8 cellular contexts compared by ENCODE assay signal in the genomic region with DNA sequence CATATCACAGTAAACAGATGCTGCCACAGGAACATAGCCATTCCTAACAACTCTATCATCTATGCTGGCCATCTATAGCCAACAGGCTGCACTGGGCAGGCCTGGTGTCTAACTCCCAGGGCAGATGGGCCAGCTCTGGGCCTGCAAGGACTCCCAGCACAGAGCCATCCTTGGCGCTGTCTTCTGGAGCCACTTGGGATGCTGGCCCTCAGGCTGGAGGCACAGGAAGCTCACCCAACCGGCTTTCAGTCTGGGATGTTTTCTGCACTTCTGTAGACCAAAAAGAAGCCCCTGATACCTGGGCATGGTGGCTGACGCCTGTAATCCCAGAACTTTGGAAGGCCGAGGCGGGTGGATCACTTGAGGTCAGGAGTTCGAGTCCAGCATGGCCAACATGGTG. TPM values are rescaled to one million over a fixed set of nuclear protein-coding genes. Genes with fewer than 3 reads are reported as not detected.
"Had no signal": no experiment of that assay in that cellular context is flagged by ENCODE, and none has a peak within 500 bp of the region (broad histone marks: within the 10 kb centered on the region; RNA-seq: fewer than 3 reads in every experiment).

No MANE protein-coding gene starts in this region.

- H2AFZ ChIP-seq: GM23248 had no signal

- H3K27ac ChIP-seq: GM23248 had no signal

- H3K9ac ChIP-seq: GM23248 had no signal

- FAIRE-seq: H54, HTR-8/SVneo, K562 had no signal

- DNase-seq: GM23248, GOT3, H9, HCEC 1CT, IMR-90 had no signal

- H3K4me3 ChIP-seq: GM23248, K562 had no signal

RNA-seq across cellular contexts. Expression of a gene that starts 40.8 kb away (rescaled TPM):
- total RNA-seq: GM23248, H9, IMR-90 had no signal
- polyA plus RNA-seq: GM23248 had no signal
